Comparison of ENCODE assay signal across 20 cellular contexts in genomic region chr2:39313575-39313974, GRCh38.
DNase-seq lines count a peak whose midpoint lies in the region; ATAC-seq and TF ChIP-seq lines count a peak whose summit lies in the region.
"Had no signal": no experiment of that assay in that cellular context is flagged by ENCODE, and none has a peak within 500 bp of the region (broad histone marks: within the 10 kb centered on the region; RNA-seq: fewer than 3 reads in every experiment).

No MANE protein-coding gene starts in this region.

- no peak for TF ChIP-seq POLR2A in Peyer's patch (IDR thresholded peaks at IDR 0.05)

- peak overlapping the region; percentile 91 for H3K27ac ChIP-seq in smooth muscle cell (ENCODE audit: low read depth)
- H3K27ac ChIP-seq in Peyer's patch: no peak overlapping the region
- H3K27ac ChIP-seq: 22Rv1, SK-N-MC, skin epidermis, transverse colon had no signal

- no peaks in the 10 kb centered on the region for H3K36me3 Mint-ChIP-seq in activated CD8-positive, alpha-beta T cell treated with anti-CD3 and anti-CD28 coated beads, Interleukin-2, amount 10 ng/mL, durations not matched to agents 7 days and 5 days (ENCODE audit: low read depth)
- H3K36me3 Mint-ChIP-seq in activated CD8-positive, alpha-beta T cell treated with anti-CD3 and anti-CD28 coated beads for 36 hours (ENCODE audit: low read depth): peaks cover 5% of the 10 kb centered on the region
- peaks cover 4% of the 10 kb centered on the region for H3K36me3 Mint-ChIP-seq in activated CD4-positive, alpha-beta T cell treated with anti-CD3 and anti-CD28 coated beads, Interleukin-2, amount 10 ng/mL, durations not matched to agents 24 days and 14 days (ENCODE audit: low read depth)
- H3K36me3 Mint-ChIP-seq: activated naive CD4-positive, alpha-beta T cell treated with anti-CD3 and anti-CD28 coated beads, Interleukin-2, amount 50 U/mL, for 72 hours had no signal

- 23% methylated on average over 4 of the region's 4 CpGs for WGBS in smooth muscle cell (ENCODE audit: low lambda C conversion rate)

- no peaks in the 10 kb centered on the region for H3K9me3 Mint-ChIP-seq in activated CD8-positive, alpha-beta T cell treated with anti-CD3 and anti-CD28 coated beads, Interleukin-2, amount 10 ng/mL, durations not matched to agents 7 days and 5 days (ENCODE audit: insufficient read depth)
- no peaks in the 10 kb centered on the region for H3K9me3 Mint-ChIP-seq in activated CD8-positive, alpha-beta T cell treated with anti-CD3 and anti-CD28 coated beads for 36 hours
- H3K9me3 Mint-ChIP-seq in activated CD4-positive, alpha-beta T cell treated with anti-CD3 and anti-CD28 coated beads, Interleukin-2, amount 10 ng/mL, durations not matched to agents 24 days and 14 days: no peaks in the 10 kb centered on the region
- H3K9me3 Mint-ChIP-seq: activated naive CD4-positive, alpha-beta T cell treated with anti-CD3 and anti-CD28 coated beads, Interleukin-2, amount 50 U/mL, for 72 hours; activated T-cell treated with anti-CD3 and anti-CD28 coated beads, Interleukin-2, amount 50 U/mL, for 24 hours; CD8-positive, alpha-beta T cell had no signal

- H3K4me1 Mint-ChIP-seq in activated CD8-positive, alpha-beta T cell treated with anti-CD3 and anti-CD28 coated beads, Interleukin-2, amount 10 ng/mL, durations not matched to agents 7 days and 5 days (ENCODE audit: low read depth): no peaks in the 10 kb centered on the region
- no peaks in the 10 kb centered on the region for H3K4me1 Mint-ChIP-seq in activated CD8-positive, alpha-beta T cell treated with anti-CD3 and anti-CD28 coated beads for 36 hours (ENCODE audit: low read depth)
- H3K4me1 Mint-ChIP-seq in activated CD4-positive, alpha-beta T cell treated with anti-CD3 and anti-CD28 coated beads, Interleukin-2, amount 10 ng/mL, durations not matched to agents 24 days and 14 days: no peaks in the 10 kb centered on the region

- H2AFZ ChIP-seq in smooth muscle cell (ENCODE audit: low read depth): no peak overlapping the region

- H3K9me3 ChIP-seq in adipocyte (ENCODE audit: control insufficient read depth, low read length): no peaks in the 10 kb centered on the region
- no peaks in the 10 kb centered on the region for H3K9me3 ChIP-seq in smooth muscle cell (replicated peaks; ENCODE audit: low read depth)
- H3K9me3 ChIP-seq in Peyer's patch: no peaks in the 10 kb centered on the region
- H3K9me3 ChIP-seq: transverse colon had no signal

- CTCF ChIA-PET in activated CD8-positive, alpha-beta T cell treated with anti-CD3 and anti-CD28 coated beads, Interleukin-2, amount 10 ng/mL, durations not matched to agents 7 days and 5 days (lab: Charles Lee): no interaction called here
- CTCF ChIA-PET in activated CD8-positive, alpha-beta T cell treated with anti-CD3 and anti-CD28 coated beads for 36 hours (lab: Charles Lee): no interaction called here

- H3K27me3 ChIP-seq in adipocyte (replicated peaks; ENCODE audit: control insufficient read depth, insufficient read depth, low read length): no peaks in the 10 kb centered on the region
- no peaks in the 10 kb centered on the region for H3K27me3 ChIP-seq in smooth muscle cell (ENCODE audit: low read depth)
- H3K27me3 ChIP-seq in Peyer's patch: no peaks in the 10 kb centered on the region
- H3K27me3 ChIP-seq: transverse colon had no signal

- no peaks in the 10 kb centered on the region for H3K27me3 Mint-ChIP-seq in activated CD8-positive, alpha-beta T cell treated with anti-CD3 and anti-CD28 coated beads, Interleukin-2, amount 10 ng/mL, durations not matched to agents 7 days and 5 days (ENCODE audit: low read depth)
- no peaks in the 10 kb centered on the region for H3K27me3 Mint-ChIP-seq in activated CD8-positive, alpha-beta T cell treated with anti-CD3 and anti-CD28 coated beads for 36 hours
- H3K27me3 Mint-ChIP-seq in activated CD4-positive, alpha-beta T cell treated with anti-CD3 and anti-CD28 coated beads, Interleukin-2, amount 10 ng/mL, durations not matched to agents 24 days and 14 days: no peaks in the 10 kb centered on the region
- H3K27me3 Mint-ChIP-seq: activated T-cell treated with anti-CD3 and anti-CD28 coated beads, Interleukin-2, amount 50 U/mL, for 24 hours had no signal

- no peaks in the 10 kb centered on the region for H4K20me1 ChIP-seq in smooth muscle cell (ENCODE audit: low read depth)

- H3K27ac Mint-ChIP-seq in activated CD8-positive, alpha-beta T cell treated with anti-CD3 and anti-CD28 coated beads, Interleukin-2, amount 10 ng/mL, durations not matched to agents 7 days and 5 days: peak overlapping the region; percentile 30
- no peak overlapping the region for H3K27ac Mint-ChIP-seq in activated CD8-positive, alpha-beta T cell treated with anti-CD3 and anti-CD28 coated beads for 36 hours
- no peak overlapping the region for H3K27ac Mint-ChIP-seq in activated CD4-positive, alpha-beta T cell treated with anti-CD3 and anti-CD28 coated beads, Interleukin-2, amount 10 ng/mL, durations not matched to agents 24 days and 14 days
- H3K27ac Mint-ChIP-seq: activated naive CD4-positive, alpha-beta T cell treated with anti-CD3 and anti-CD28 coated beads, Interleukin-2, amount 50 U/mL, for 72 hours; activated T-cell treated with anti-CD3 and anti-CD28 coated beads, Interleukin-2, amount 50 U/mL, for 24 hours; CD8-positive, alpha-beta T cell had no signal

- intact Hi-C loops in activated CD8-positive, alpha-beta T cell treated with anti-CD3 and anti-CD28 coated beads for 36 hours (cut with micrococcal nuclease): no loop called here
- intact Hi-C loops in activated CD4-positive, alpha-beta T cell treated with anti-CD3 and anti-CD28 coated beads, Interleukin-2, amount 10 ng/mL, durations not matched to agents 24 days and 14 days (cut with micrococcal nuclease): no loop called here

- TF ChIP-seq CTCF in activated CD8-positive, alpha-beta T cell treated with anti-CD3 and anti-CD28 coated beads for 36 hours (IDR thresholded peaks at IDR 0.05): no peak
- TF ChIP-seq CTCF in fibroblast of villous mesenchyme (IDR thresholded peaks at IDR 0.05; ENCODE audit: insufficient read depth, low read depth, low read length) (no peak), smooth muscle cell (IDR thresholded peaks at IDR 0.05; ENCODE audit: borderline replicate concordance, insufficient read depth, poor library complexity, severe bottlenecking) (no peak), Peyer's patch (IDR thresholded peaks at IDR 0.05) (no peak)

- peak overlapping the region; percentile 64 for H3K4me2 ChIP-seq in smooth muscle cell

- H3K79me2 ChIP-seq in smooth muscle cell (ENCODE audit: low read depth): no peaks in the 10 kb centered on the region

- H3K36me3 ChIP-seq in adipocyte (ENCODE audit: control insufficient read depth, insufficient read depth, low read length, severe bottlenecking) (peaks cover 64% of the 10 kb centered on the region), smooth muscle cell (ENCODE audit: low read depth) (peaks cover 3% of the 10 kb centered on the region), Peyer's patch (peaks cover 0 to 40% (median 0%) of the 10 kb centered on the region in 3 donors)

- no peak overlapping the region for H3K4me3 Mint-ChIP-seq in activated CD8-positive, alpha-beta T cell treated with anti-CD3 and anti-CD28 coated beads, Interleukin-2, amount 10 ng/mL, durations not matched to agents 7 days and 5 days
- H3K4me3 Mint-ChIP-seq in activated CD8-positive, alpha-beta T cell treated with anti-CD3 and anti-CD28 coated beads for 36 hours: no peak overlapping the region
- H3K4me3 Mint-ChIP-seq in activated CD4-positive, alpha-beta T cell treated with anti-CD3 and anti-CD28 coated beads, Interleukin-2, amount 10 ng/mL, durations not matched to agents 24 days and 14 days: no peak overlapping the region
- H3K4me3 Mint-ChIP-seq: activated T-cell treated with anti-CD3 and anti-CD28 coated beads, Interleukin-2, amount 50 U/mL, for 24 hours; CD8-positive, alpha-beta T cell had no signal

- H3K9ac ChIP-seq in adipocyte (ENCODE audit: low read length): no peak overlapping the region
- no peak overlapping the region for H3K9ac ChIP-seq in smooth muscle cell (ENCODE audit: low read depth)

- H3K4me1 ChIP-seq in adipocyte (ENCODE audit: control insufficient read depth, insufficient read depth, low read length) (no peaks in the 10 kb centered on the region), smooth muscle cell (ENCODE audit: low read depth) (no peaks in the 10 kb centered on the region), Peyer's patch (no peaks in the 10 kb centered on the region)
- H3K4me1 ChIP-seq: transverse colon had no signal

- no peak for DNase-seq in activated CD8-positive, alpha-beta T cell treated with anti-CD3 and anti-CD28 coated beads, Interleukin-2, amount 10 ng/mL, durations not matched to agents 7 days and 5 days
- no peak for DNase-seq in activated CD8-positive, alpha-beta T cell treated with anti-CD3 and anti-CD28 coated beads for 36 hours
- peak; percentile 74 for DNase-seq in adipocyte (ENCODE audit: low read depth)
- DNase-seq in fibroblast of villous mesenchyme (ENCODE audit: low read depth): peak; percentile 78
- DNase-seq in smooth muscle cell (lab: John Stamatoyannopoulos, UW; ENCODE audit: unreplicated experiment): no peak
- no peak for DNase-seq in activated CD4-positive, alpha-beta T cell treated with anti-CD3 and anti-CD28 coated beads, Interleukin-2, amount 10 ng/mL, durations not matched to agents 24 days and 14 days
- DNase-seq in Peyer's patch: no peak
- DNase-seq: activated CD4-positive, alpha-beta T cell treated with anti-CD3 and anti-CD28 coated beads, Interleukin-2, amount 50 U/mL, for 1 hour; activated T-cell treated with anti-CD3 and anti-CD28 coated beads, Interleukin-2, amount 50 U/mL, for 24 hours; CD8-positive, alpha-beta T cell; head of caudate nucleus; islet precursor cell; NCI-H446; transverse colon had no signal

- POLR2A ChIA-PET in activated CD8-positive, alpha-beta T cell treated with anti-CD3 and anti-CD28 coated beads, Interleukin-2, amount 10 ng/mL, durations not matched to agents 7 days and 5 days (lab: Charles Lee): no interaction called here
- POLR2A ChIA-PET in activated CD8-positive, alpha-beta T cell treated with anti-CD3 and anti-CD28 coated beads for 36 hours (lab: Charles Lee): interaction anchor here (1.0 kb wide), 1 partner anchor 11 kb away, joined by 3 read pairs; no protein-coding TSS in a partner anchor

- H3F3A ChIP-seq in smooth muscle cell (ENCODE audit: low read depth): peaks cover 7% of the 10 kb centered on the region

- H3K4me3 ChIP-seq in adipocyte (ENCODE audit: low read length): no peak overlapping the region
- H3K4me3 ChIP-seq in fibroblast of villous mesenchyme (ENCODE audit: low read depth, low read length): no peak overlapping the region
- H3K4me3 ChIP-seq in smooth muscle cell: no peak overlapping the region
- no peak overlapping the region for H3K4me3 ChIP-seq in Peyer's patch
- H3K4me3 ChIP-seq: SK-N-MC, skin epidermis, transverse colon had no signal

- ATAC-seq in activated CD8-positive, alpha-beta T cell treated with anti-CD3 and anti-CD28 coated beads, Interleukin-2, amount 10 ng/mL, durations not matched to agents 7 days and 5 days: no peak
- no peak for ATAC-seq in activated CD8-positive, alpha-beta T cell treated with anti-CD3 and anti-CD28 coated beads for 36 hours
- ATAC-seq in HG03520 (IDR thresholded peaks at IDR 0.05; ENCODE audit: unreplicated experiment): no peak
- ATAC-seq: activated naive CD4-positive, alpha-beta T cell treated with anti-CD3 and anti-CD28 coated beads, Interleukin-2, amount 50 U/mL, for 72 hours; CD8-positive, alpha-beta T cell; HCT116 had no signal

Comparison
In these comparisons a context has a peak if more than half of its experiments do, and no peak if none do; other contexts are left out.
1. DNase-seq: peak in adipocyte (single experiment) and fibroblast of villous mesenchyme (single experiment); none in activated CD8-positive, alpha-beta T cell treated with anti-CD3 and anti-CD28 coated beads, Interleukin-2, amount 10 ng/mL, durations not matched to agents 7 days and 5 days (single experiment), activated CD8-positive, alpha-beta T cell treated with anti-CD3 and anti-CD28 coated beads for 36 hours (single experiment), smooth muscle cell (single experiment), activated CD4-positive, alpha-beta T cell treated with anti-CD3 and anti-CD28 coated beads, Interleukin-2, amount 10 ng/mL, durations not matched to agents 24 days and 14 days (single experiment) and Peyer's patch (0 of 3).